2 cellular contexts compared by ENCODE assay signal in the genomic region with DNA sequence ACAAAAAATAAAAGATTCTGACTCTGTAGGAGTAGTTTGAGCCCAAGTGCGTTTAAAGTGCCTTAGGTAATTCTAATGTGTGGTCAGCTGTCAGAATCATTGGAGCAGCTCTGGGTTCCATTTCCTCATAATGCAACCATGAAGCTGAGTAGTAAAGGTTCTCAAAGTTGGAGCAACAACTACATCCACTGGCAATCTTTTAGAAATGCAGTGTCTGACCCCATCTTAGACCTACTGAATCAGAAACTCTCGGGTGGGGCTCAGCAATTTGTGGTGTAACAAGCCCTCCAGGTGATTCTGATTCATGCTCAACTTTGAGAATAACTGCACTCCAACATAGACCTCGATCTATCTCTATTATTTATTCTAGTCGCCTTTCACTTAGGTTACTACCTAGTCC.
TF ChIP-seq lines count a peak whose summit lies in the region.

No MANE protein-coding gene starts in this region.

TF ChIP-seq in K562, 482 proteins besides CTCF, POLR2A, EP300 and RAD21:
- TF ChIP-seq FOXM1 (IDR thresholded peaks at IDR 0.05; ENCODE audit: low read depth) (no peak), FOXM1 (CRISPR knock-in tag; IDR thresholded peaks at IDR 0.05; ENCODE audit: low read depth) (no peak), RBM34 (IDR thresholded peaks at IDR 0.05; ENCODE audit: borderline replicate concordance, insufficient read depth, low read length) (no peak), HOXB6 (CRISPR knock-in tag; IDR thresholded peaks at IDR 0.05; ENCODE audit: borderline replicate concordance) (no peak), RBM25 (IDR thresholded peaks at IDR 0.05; ENCODE audit: low read depth, low read length, severe bottlenecking) (no peak)
- TF ChIP-seq, protein P1, sequence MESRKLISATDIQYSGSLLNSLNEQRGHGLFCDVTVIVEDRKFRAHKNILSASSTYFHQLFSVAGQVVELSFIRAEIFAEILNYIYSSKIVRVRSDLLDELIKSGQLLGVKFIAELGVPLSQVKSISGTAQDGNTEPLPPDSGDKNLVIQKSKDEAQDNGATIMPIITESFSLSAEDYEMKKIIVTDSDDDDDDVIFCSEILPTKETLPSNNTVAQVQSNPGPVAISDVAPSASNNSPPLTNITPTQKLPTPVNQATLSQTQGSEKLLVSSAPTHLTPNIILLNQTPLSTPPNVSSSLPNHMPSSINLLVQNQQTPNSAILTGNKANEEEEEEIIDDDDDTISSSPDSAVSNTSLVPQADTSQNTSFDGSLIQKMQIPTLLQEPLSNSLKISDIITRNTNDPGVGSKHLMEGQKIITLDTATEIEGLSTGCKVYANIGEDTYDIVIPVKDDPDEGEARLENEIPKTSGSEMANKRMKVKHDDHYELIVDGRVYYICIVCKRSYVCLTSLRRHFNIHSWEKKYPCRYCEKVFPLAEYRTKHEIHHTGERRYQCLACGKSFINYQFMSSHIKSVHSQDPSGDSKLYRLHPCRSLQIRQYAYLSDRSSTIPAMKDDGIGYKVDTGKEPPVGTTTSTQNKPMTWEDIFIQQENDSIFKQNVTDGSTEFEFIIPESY (CRISPR knock-in tag; IDR thresholded peaks at IDR 0.05), result no peak

TF ChIP-seq in HepG2, 621 proteins besides CTCF, POLR2A, EP300 and RAD21:
- TF ChIP-seq STAG1 (CRISPR knock-in tag; IDR thresholded peaks at IDR 0.05) (peak; percentile 49), CBFB (CRISPR knock-in tag; IDR thresholded peaks at IDR 0.05) (no peak), ZNF432 (CRISPR knock-in tag; IDR thresholded peaks at IDR 0.05; ENCODE audit: borderline replicate concordance) (no peak)
